ENCODE assay signal across 5 cellular contexts in the genomic region with DNA sequence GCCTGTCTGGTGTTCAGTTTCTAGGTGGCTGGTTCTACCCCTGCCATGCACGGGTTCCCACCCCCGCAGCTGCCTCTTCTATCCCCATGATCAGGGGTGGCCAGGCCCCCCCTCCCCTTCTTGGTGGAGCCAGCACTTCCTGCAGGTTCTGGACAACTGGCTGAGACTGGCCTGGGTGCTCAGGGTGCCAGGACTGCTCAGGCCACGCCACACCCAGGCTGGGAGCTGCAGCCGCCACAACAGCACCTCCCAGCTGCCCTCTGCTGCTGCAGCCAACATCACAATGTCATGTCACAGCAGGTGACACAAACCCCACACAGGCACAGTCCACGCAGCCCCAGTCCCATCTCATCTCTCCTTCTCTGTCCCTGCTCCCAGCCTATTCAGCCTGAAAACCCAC. TPM values are rescaled to one million over a fixed set of nuclear protein-coding genes. Genes with fewer than 3 reads are reported as not detected.
DNase-seq lines count a peak whose midpoint lies in the region; ATAC-seq and TF ChIP-seq lines count a peak whose summit lies in the region.
"Not testable (repeated sequence)": the region's sequence is repeated elsewhere in the genome, so short reads cannot be mapped to it uniquely, and the experiment has no call there.

No MANE protein-coding gene starts in this region.

- intact Hi-C loops in PC-3 (cut with micrococcal nuclease); left colon (cut with DNase I, micrococcal nuclease); left lung (cut with DNase I); lower lobe of right lung (cut with DNase I); upper lobe of right lung (cut with DNase I): not testable (repeated sequence)

- TF ChIP-seq CTCF in PC-3 (conservative IDR thresholded peaks at IDR 0.05; ENCODE audit: low read depth, low read length); left lung (IDR thresholded peaks at IDR 0.05); lower lobe of right lung (IDR thresholded peaks at IDR 0.05); upper lobe of right lung (IDR thresholded peaks at IDR 0.05): not testable (repeated sequence)

- not testable (repeated sequence) for BruUV-seq in PC-3 (replicated peaks; lab: Mats Ljungman, UMichigan)

- not testable (repeated sequence) for DNase-seq in PC-3, left colon, left lung, lower lobe of right lung, upper lobe of right lung

- POLR2A ChIA-PET in PC-3 (lab: Charles Lee; ENCODE audit: unreplicated experiment): not testable (repeated sequence)

- not testable (repeated sequence) for H3K9me3 ChIP-seq in PC-3 (ENCODE audit: low read length); left lung; lower lobe of right lung; upper lobe of right lung

- H3K4me1 ChIP-seq in PC-3 (ENCODE audit: insufficient read depth, low read length); left lung; lower lobe of right lung; upper lobe of right lung: not testable (repeated sequence)

- H2AFZ ChIP-seq in PC-3 (ENCODE audit: low read length): not testable (repeated sequence)

- H3K27ac ChIP-seq in PC-3 (ENCODE audit: low read length); left lung; lower lobe of right lung; upper lobe of right lung: not testable (repeated sequence)

- not testable (repeated sequence) for H3K9ac ChIP-seq in PC-3 (ENCODE audit: low read length)

- H4K20me1 ChIP-seq in PC-3 (ENCODE audit: low read length): not testable (repeated sequence)

- H3K36me3 ChIP-seq in PC-3 (ENCODE audit: low read depth, low read length); left lung; lower lobe of right lung; upper lobe of right lung: not testable (repeated sequence)

- not testable (repeated sequence) for H3K27me3 ChIP-seq in PC-3 (ENCODE audit: low read length); left lung; lower lobe of right lung (ENCODE audit: low read depth); upper lobe of right lung

- H3F3A ChIP-seq in PC-3 (ENCODE audit: low read length, unreplicated experiment): not testable (repeated sequence)

- not testable (repeated sequence) for H3K79me2 ChIP-seq in PC-3 (ENCODE audit: low read length)

- H3K4me2 ChIP-seq in PC-3 (ENCODE audit: low read length): not testable (repeated sequence)

- not testable (repeated sequence) for H3K9me2 ChIP-seq in PC-3 (replicated peaks; ENCODE audit: low read length)

- not testable (repeated sequence) for H3K4me3 ChIP-seq in PC-3 (ENCODE audit: low read length); left lung; lower lobe of right lung; upper lobe of right lung

- peak; percentile 19; the same call in 1 of the 2 replicates for ATAC-seq in PC-3
- peak; percentile 97 for ATAC-seq in left colon
- ATAC-seq in left lung: peak; percentile 92
- peak; percentile 45 to 49 for ATAC-seq in lower lobe of right lung
- ATAC-seq in upper lobe of right lung: peak; percentile 78

- CTCF ChIA-PET in PC-3 (lab: Charles Lee): not testable (repeated sequence)

RNA-seq across cellular contexts. Expression of gene SIK1, which starts 59.1 kb away (rescaled TPM):
- total RNA-seq in PC-3 (2014; rRNA removed) (107 and 148 TPM in 2 replicates), left colon (10 to 100 TPM in 1 of 2 donors, 1 to 10 TPM in 1; 8.0 to 30.0 TPM), left lung (10 to 100 TPM; 33.3 to 61.0 TPM), lower lobe of right lung (30.1 TPM), upper lobe of right lung (55.2 TPM)

Comparison
In these comparisons a context has a peak if more than half of its experiments do, and no peak if none do; other contexts are left out.
1. ATAC-seq: peak in every context shown above with its lines; median percentile 97 in left colon; 92 in left lung; 78 in upper lobe of right lung; 47 in lower lobe of right lung; 19 in PC-3.